In genomic region chr5:131396015-131396414, GRCh38 we compare ENCODE assay signal across 1 cellular context.
TF ChIP-seq lines count a peak whose summit lies in the region.

No MANE protein-coding gene starts in this region.

TF ChIP-seq in GM12878, 131 proteins besides CTCF, POLR2A, EP300 and RAD21 (continued from another document and continues in another):
- peak; percentile 61; the same call in 1 of the 2 replicates for TF ChIP-seq ZBTB40 (IDR thresholded peaks at IDR 0.05; ENCODE audit: borderline replicate concordance)
- 0 out of 2 replicates have a peak, but pooled peaks have one; percentile 29 for TF ChIP-seq CREM (IDR thresholded peaks at IDR 0.05; ENCODE audit: low read depth)
- TF ChIP-seq JUNB (IDR thresholded peaks at IDR 0.05) = peak; percentile 98
- TF ChIP-seq GABPA (IDR thresholded peaks at IDR 0.05; ENCODE audit: low read depth) = 0 out of 2 replicates have a peak, but pooled peaks have one; percentile 30
- TF ChIP-seq NR2C2 (IDR thresholded peaks at IDR 0.05; ENCODE audit: borderline replicate concordance, control insufficient read depth, insufficient read length, low read depth) = no peak
- TF ChIP-seq ZNF24 (IDR thresholded peaks at IDR 0.05) = no peak
- no peak for TF ChIP-seq MXI1 (IDR thresholded peaks at IDR 0.05; ENCODE audit: low read depth, low read length)
- TF ChIP-seq, protein P1, sequence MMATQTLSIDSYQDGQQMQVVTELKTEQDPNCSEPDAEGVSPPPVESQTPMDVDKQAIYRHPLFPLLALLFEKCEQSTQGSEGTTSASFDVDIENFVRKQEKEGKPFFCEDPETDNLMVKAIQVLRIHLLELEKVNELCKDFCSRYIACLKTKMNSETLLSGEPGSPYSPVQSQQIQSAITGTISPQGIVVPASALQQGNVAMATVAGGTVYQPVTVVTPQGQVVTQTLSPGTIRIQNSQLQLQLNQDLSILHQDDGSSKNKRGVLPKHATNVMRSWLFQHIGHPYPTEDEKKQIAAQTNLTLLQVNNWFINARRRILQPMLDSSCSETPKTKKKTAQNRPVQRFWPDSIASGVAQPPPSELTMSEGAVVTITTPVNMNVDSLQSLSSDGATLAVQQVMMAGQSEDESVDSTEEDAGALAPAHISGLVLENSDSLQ (IDR thresholded peaks at IDR 0.05) = no peak
- no peak for TF ChIP-seq POLR2AphosphoS2 (IDR thresholded peaks at IDR 0.05; ENCODE audit: low read depth, low read length)
- no peak for TF ChIP-seq PAX5 (IDR thresholded peaks at IDR 0.05; ENCODE audit: borderline replicate concordance, low read depth, low read length)
- TF ChIP-seq FOXK2 (IDR thresholded peaks at IDR 0.05) = no peak
- TF ChIP-seq BRCA1 (IDR thresholded peaks at IDR 0.05; ENCODE audit: low read depth, low read length) = no peak
- TF ChIP-seq, protein P2, sequence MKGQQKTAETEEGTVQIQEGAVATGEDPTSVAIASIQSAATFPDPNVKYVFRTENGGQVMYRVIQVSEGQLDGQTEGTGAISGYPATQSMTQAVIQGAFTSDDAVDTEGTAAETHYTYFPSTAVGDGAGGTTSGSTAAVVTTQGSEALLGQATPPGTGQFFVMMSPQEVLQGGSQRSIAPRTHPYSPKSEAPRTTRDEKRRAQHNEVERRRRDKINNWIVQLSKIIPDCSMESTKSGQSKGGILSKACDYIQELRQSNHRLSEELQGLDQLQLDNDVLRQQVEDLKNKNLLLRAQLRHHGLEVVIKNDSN (IDR thresholded peaks at IDR 0.05; ENCODE audit: borderline replicate concordance, extremely low read length, insufficient read depth, low read depth, low read length) = no peak
- no peak for TF ChIP-seq SMARCA5 (IDR thresholded peaks at IDR 0.05)
- peak; percentile 65; the same call in 1 of the 2 replicates for TF ChIP-seq BCL11A (IDR thresholded peaks at IDR 0.05; ENCODE audit: low read depth, low read length)
- no peak for TF ChIP-seq YBX1 (IDR thresholded peaks at IDR 0.05)
- no peak for TF ChIP-seq ZZZ3 (IDR thresholded peaks at IDR 0.05; ENCODE audit: control insufficient read depth, insufficient read length, low read depth)
- no peak for TF ChIP-seq USF2 (IDR thresholded peaks at IDR 0.05; ENCODE audit: borderline replicate concordance, low read depth, low read length)
- TF ChIP-seq DPF2 (IDR thresholded peaks at IDR 0.05) = peak; percentile 92
- no peak for TF ChIP-seq HDGF (IDR thresholded peaks at IDR 0.05)
- 0 out of 2 replicates have a peak, but pooled peaks have one; percentile 33 for TF ChIP-seq EED (IDR thresholded peaks at IDR 0.05; ENCODE audit: low read depth)
- TF ChIP-seq RFX5 (IDR thresholded peaks at IDR 0.05; ENCODE audit: low read depth, low read length) = no peak
- TF ChIP-seq ZNF274 (IDR thresholded peaks at IDR 0.05; ENCODE audit: insufficient read depth, insufficient read length) = no peak
- TF ChIP-seq SP1 (IDR thresholded peaks at IDR 0.05; ENCODE audit: low read depth, low read length) = no peak
- 0 out of 2 replicates have a peak, but pooled peaks have one; percentile 23 for TF ChIP-seq MLLT1 (IDR thresholded peaks at IDR 0.05)
- no peak for TF ChIP-seq NR2F1 (conservative IDR thresholded peaks at IDR 0.05)
- TF ChIP-seq LARP7 (IDR thresholded peaks at IDR 0.05) = no peak
- peak; percentile 66 to 74; a peak in 3 of 4 replicates for TF ChIP-seq IKZF2 (IDR thresholded peaks at IDR 0.05)
- no peak for TF ChIP-seq NFYA (IDR thresholded peaks at IDR 0.05; ENCODE audit: borderline replicate concordance, low read depth, low read length)
- no peak for TF ChIP-seq HDAC2 (IDR thresholded peaks at IDR 0.05)
- no peak for TF ChIP-seq ZNF622 (IDR thresholded peaks at IDR 0.05)
- no peak for TF ChIP-seq TCF3 (IDR thresholded peaks at IDR 0.05; ENCODE audit: borderline replicate concordance, insufficient read depth, low read depth, low read length)
- TF ChIP-seq, protein P3, sequence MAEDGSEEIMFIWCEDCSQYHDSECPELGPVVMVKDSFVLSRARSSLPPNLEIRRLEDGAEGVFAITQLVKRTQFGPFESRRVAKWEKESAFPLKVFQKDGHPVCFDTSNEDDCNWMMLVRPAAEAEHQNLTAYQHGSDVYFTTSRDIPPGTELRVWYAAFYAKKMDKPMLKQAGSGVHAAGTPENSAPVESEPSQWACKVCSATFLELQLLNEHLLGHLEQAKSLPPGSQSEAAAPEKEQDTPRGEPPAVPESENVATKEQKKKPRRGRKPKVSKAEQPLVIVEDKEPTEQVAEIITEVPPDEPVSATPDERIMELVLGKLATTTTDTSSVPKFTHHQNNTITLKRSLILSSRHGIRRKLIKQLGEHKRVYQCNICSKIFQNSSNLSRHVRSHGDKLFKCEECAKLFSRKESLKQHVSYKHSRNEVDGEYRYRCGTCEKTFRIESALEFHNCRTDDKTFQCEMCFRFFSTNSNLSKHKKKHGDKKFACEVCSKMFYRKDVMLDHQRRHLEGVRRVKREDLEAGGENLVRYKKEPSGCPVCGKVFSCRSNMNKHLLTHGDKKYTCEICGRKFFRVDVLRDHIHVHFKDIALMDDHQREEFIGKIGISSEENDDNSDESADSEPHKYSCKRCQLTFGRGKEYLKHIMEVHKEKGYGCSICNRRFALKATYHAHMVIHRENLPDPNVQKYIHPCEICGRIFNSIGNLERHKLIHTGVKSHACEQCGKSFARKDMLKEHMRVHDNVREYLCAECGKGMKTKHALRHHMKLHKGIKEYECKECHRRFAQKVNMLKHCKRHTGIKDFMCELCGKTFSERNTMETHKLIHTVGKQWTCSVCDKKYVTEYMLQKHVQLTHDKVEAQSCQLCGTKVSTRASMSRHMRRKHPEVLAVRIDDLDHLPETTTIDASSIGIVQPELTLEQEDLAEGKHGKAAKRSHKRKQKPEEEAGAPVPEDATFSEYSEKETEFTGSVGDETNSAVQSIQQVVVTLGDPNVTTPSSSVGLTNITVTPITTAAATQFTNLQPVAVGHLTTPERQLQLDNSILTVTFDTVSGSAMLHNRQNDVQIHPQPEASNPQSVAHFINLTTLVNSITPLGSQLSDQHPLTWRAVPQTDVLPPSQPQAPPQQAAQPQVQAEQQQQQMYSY (CRISPR knock-in tag; IDR thresholded peaks at IDR 0.05) = no peak
- no peak for TF ChIP-seq CHD4 (IDR thresholded peaks at IDR 0.05)
- TF ChIP-seq STAT1 (conservative IDR thresholded peaks at IDR 0.05) = no peak
- no peak for TF ChIP-seq YY1 (IDR thresholded peaks at IDR 0.05; ENCODE audit: low read depth, low read length)
- TF ChIP-seq RB1 (IDR thresholded peaks at IDR 0.05; ENCODE audit: borderline replicate concordance) = no peak
- TF ChIP-seq, protein P4, sequence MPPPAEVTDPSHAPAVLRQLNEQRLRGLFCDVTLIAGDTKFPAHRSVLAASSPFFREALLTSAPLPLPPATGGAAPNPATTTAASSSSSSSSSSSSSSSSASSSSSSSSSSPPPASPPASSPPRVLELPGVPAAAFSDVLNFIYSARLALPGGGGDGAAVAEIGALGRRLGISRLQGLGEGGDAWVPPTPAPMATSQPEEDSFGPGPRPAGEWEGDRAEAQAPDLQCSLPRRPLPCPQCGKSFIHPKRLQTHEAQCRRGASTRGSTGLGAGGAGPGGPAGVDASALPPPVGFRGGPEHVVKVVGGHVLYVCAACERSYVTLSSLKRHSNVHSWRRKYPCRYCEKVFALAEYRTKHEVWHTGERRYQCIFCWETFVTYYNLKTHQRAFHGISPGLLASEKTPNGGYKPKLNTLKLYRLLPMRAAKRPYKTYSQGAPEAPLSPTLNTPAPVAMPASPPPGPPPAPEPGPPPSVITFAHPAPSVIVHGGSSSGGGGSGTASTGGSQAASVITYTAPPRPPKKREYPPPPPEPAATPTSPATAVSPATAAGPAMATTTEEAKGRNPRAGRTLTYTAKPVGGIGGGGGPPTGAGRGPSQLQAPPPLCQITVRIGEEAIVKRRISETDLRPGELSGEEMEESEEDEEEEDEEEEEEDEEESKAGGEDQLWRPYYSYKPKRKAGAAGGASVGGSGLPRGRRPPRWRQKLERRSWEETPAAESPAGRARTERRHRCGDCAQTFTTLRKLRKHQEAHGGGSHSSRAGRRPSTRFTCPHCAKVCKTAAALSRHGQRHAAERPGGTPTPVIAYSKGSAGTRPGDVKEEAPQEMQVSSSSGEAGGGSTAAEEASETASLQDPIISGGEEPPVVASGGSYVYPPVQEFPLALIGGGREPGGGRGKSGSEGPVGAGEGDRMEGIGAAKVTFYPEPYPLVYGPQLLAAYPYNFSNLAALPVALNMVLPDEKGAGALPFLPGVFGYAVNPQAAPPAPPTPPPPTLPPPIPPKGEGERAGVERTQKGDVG (CRISPR knock-in tag; IDR thresholded peaks at IDR 0.05) = no peak
- TF ChIP-seq ATF7 (IDR thresholded peaks at IDR 0.05; ENCODE audit: low read depth) = peak; percentile 75
- TF ChIP-seq, protein P5, sequence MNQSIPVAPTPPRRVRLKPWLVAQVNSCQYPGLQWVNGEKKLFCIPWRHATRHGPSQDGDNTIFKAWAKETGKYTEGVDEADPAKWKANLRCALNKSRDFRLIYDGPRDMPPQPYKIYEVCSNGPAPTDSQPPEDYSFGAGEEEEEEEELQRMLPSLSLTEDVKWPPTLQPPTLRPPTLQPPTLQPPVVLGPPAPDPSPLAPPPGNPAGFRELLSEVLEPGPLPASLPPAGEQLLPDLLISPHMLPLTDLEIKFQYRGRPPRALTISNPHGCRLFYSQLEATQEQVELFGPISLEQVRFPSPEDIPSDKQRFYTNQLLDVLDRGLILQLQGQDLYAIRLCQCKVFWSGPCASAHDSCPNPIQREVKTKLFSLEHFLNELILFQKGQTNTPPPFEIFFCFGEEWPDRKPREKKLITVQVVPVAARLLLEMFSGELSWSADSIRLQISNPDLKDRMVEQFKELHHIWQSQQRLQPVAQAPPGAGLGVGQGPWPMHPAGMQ (IDR thresholded peaks at IDR 0.05; ENCODE audit: borderline replicate concordance) = no peak
- TF ChIP-seq CHD2 (IDR thresholded peaks at IDR 0.05; ENCODE audit: borderline replicate concordance, low read depth, low read length) = no peak
- no peak for TF ChIP-seq BMI1 (IDR thresholded peaks at IDR 0.05; ENCODE audit: borderline replicate concordance)
- TF ChIP-seq HCFC1 (IDR thresholded peaks at IDR 0.05; ENCODE audit: low read length) = no peak
- TF ChIP-seq, protein P6, sequence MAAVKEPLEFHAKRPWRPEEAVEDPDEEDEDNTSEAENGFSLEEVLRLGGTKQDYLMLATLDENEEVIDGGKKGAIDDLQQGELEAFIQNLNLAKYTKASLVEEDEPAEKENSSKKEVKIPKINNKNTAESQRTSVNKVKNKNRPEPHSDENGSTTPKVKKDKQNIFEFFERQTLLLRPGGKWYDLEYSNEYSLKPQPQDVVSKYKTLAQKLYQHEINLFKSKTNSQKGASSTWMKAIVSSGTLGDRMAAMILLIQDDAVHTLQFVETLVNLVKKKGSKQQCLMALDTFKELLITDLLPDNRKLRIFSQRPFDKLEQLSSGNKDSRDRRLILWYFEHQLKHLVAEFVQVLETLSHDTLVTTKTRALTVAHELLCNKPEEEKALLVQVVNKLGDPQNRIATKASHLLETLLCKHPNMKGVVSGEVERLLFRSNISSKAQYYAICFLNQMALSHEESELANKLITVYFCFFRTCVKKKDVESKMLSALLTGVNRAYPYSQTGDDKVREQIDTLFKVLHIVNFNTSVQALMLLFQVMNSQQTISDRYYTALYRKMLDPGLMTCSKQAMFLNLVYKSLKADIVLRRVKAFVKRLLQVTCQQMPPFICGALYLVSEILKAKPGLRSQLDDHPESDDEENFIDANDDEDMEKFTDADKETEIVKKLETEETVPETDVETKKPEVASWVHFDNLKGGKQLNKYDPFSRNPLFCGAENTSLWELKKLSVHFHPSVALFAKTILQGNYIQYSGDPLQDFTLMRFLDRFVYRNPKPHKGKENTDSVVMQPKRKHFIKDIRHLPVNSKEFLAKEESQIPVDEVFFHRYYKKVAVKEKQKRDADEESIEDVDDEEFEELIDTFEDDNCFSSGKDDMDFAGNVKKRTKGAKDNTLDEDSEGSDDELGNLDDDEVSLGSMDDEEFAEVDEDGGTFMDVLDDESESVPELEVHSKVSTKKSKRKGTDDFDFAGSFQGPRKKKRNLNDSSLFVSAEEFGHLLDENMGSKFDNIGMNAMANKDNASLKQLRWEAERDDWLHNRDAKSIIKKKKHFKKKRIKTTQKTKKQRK (IDR thresholded peaks at IDR 0.05; ENCODE audit: low read depth, low read length) = no peak
- TF ChIP-seq NRF1 (conservative IDR thresholded peaks at IDR 0.05; ENCODE audit: low read depth, low read length) = no peak
- TF ChIP-seq ZBED1 (IDR thresholded peaks at IDR 0.05; ENCODE audit: borderline replicate concordance) = no peak
